In the genomic region with DNA sequence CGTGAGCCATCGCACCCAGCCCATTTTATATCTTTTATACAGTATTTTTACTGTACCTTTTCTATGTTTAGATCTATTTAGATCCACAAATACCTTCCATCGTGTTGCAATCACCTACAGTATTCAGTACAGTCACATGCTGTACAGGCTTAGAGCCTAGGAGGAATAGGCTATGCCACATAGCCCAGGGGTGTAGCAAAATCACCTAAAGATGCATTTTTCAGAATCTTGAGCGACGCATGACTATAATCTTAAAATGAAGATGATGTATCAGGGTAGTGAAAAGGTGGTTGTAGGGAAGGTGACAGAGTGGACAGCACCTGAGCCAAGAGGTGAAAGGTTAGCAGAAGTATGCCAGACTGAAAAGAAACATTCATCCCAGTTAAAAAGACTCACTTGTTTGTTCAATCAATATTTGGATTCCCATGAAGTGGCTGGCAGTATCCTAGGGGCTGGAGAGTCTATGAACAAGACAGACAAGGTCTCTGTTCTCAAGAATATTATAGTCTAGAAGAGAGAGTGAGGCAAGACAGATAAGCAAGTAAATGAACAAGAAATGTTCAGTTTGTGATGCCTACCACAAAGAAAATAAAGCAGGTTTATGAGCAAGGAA, we compare ENCODE assay signal across 1 cellular context.
TF ChIP-seq lines count a peak whose summit lies in the region.

No MANE protein-coding gene starts in this region.

TF ChIP-seq in HepG2, 621 proteins besides CTCF, POLR2A, EP300 and RAD21 (continued from another document and continues in another):
- TF ChIP-seq, protein P1, sequence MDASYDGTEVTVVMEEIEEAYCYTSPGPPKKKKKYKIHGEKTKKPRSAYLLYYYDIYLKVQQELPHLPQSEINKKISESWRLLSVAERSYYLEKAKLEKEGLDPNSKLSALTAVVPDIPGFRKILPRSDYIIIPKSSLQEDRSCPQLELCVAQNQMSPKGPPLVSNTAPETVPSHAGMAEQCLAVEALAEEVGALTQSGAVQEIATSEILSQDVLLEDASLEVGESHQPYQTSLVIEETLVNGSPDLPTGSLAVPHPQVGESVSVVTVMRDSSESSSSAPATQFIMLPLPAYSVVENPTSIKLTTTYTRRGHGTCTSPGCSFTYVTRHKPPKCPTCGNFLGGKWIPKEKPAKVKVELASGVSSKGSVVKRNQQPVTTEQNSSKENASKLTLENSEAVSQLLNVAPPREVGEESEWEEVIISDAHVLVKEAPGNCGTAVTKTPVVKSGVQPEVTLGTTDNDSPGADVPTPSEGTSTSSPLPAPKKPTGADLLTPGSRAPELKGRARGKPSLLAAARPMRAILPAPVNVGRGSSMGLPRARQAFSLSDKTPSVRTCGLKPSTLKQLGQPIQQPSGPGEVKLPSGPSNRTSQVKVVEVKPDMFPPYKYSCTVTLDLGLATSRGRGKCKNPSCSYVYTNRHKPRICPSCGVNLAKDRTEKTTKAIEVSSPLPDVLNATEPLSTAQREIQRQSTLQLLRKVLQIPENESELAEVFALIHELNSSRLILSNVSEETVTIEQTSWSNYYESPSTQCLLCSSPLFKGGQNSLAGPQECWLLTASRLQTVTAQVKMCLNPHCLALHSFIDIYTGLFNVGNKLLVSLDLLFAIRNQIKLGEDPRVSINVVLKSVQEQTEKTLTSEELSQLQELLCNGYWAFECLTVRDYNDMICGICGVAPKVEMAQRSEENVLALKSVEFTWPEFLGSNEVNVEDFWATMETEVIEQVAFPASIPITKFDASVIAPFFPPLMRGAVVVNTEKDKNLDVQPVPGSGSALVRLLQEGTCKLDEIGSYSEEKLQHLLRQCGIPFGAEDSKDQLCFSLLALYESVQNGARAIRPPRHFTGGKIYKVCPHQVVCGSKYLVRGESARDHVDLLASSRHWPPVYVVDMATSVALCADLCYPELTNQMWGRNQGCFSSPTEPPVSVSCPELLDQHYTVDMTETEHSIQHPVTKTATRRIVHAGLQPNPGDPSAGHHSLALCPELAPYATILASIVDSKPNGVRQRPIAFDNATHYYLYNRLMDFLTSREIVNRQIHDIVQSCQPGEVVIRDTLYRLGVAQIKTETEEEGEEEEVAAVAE (CRISPR knock-in tag; IDR thresholded peaks at IDR 0.05; ENCODE audit: borderline replicate concordance) = no peak
- TF ChIP-seq AFF4 (CRISPR knock-in tag; IDR thresholded peaks at IDR 0.05) (no peak), PHB2 (IDR thresholded peaks at IDR 0.05; ENCODE audit: partially characterized antibody) (no peak), CENPT (CRISPR knock-in tag; IDR thresholded peaks at IDR 0.05; ENCODE audit: low read depth) (no peak), PRDM4 (CRISPR knock-in tag; IDR thresholded peaks at IDR 0.05; ENCODE audit: borderline replicate concordance) (no peak), ZBTB37 (CRISPR knock-in tag; IDR thresholded peaks at IDR 0.05) (no peak), KDM5A (IDR thresholded peaks at IDR 0.05; ENCODE audit: borderline replicate concordance, low read length) (no peak), ZNF224 (CRISPR knock-in tag; IDR thresholded peaks at IDR 0.05) (no peak), ZSCAN9 (CRISPR knock-in tag; IDR thresholded peaks at IDR 0.05; ENCODE audit: borderline replicate concordance) (no peak), ARNTL (CRISPR knock-in tag; IDR thresholded peaks at IDR 0.05) (no peak), RFX3 (CRISPR knock-in tag; IDR thresholded peaks at IDR 0.05) (no peak), POLR2AphosphoS5 (IDR thresholded peaks at IDR 0.05; ENCODE audit: low read depth, low read length) (no peak), HIVEP1 (CRISPR knock-in tag; IDR thresholded peaks at IDR 0.05) (no peak), ISL2 (CRISPR knock-in tag; IDR thresholded peaks at IDR 0.05) (peak; percentile 78; the same call in 1 of the 2 replicates), GTF2F1 (IDR thresholded peaks at IDR 0.05; ENCODE audit: low read length) (no peak), MAFF (IDR thresholded peaks at IDR 0.05; ENCODE audit: low read depth, low read length) (no peak), JUNB (CRISPR knock-in tag; IDR thresholded peaks at IDR 0.05; ENCODE audit: borderline replicate concordance) (no peak), ZZZ3 (CRISPR knock-in tag; IDR thresholded peaks at IDR 0.05; ENCODE audit: borderline replicate concordance) (no peak), ZSCAN20 (CRISPR knock-in tag; IDR thresholded peaks at IDR 0.05; ENCODE audit: borderline replicate concordance) (no peak), CBX5 (CRISPR knock-in tag; IDR thresholded peaks at IDR 0.05; ENCODE audit: borderline replicate concordance) (no peak), REXO4 (CRISPR knock-in tag; IDR thresholded peaks at IDR 0.05; ENCODE audit: borderline replicate concordance) (no peak), ZNF703 (CRISPR knock-in tag; IDR thresholded peaks at IDR 0.05; ENCODE audit: borderline replicate concordance) (no peak), CBX2 (IDR thresholded peaks at IDR 0.05; ENCODE audit: low read depth, low read length) (no peak), CBX2 (CRISPR knock-in tag; IDR thresholded peaks at IDR 0.05; ENCODE audit: low read depth) (no peak)
- TF ChIP-seq, protein P2, sequence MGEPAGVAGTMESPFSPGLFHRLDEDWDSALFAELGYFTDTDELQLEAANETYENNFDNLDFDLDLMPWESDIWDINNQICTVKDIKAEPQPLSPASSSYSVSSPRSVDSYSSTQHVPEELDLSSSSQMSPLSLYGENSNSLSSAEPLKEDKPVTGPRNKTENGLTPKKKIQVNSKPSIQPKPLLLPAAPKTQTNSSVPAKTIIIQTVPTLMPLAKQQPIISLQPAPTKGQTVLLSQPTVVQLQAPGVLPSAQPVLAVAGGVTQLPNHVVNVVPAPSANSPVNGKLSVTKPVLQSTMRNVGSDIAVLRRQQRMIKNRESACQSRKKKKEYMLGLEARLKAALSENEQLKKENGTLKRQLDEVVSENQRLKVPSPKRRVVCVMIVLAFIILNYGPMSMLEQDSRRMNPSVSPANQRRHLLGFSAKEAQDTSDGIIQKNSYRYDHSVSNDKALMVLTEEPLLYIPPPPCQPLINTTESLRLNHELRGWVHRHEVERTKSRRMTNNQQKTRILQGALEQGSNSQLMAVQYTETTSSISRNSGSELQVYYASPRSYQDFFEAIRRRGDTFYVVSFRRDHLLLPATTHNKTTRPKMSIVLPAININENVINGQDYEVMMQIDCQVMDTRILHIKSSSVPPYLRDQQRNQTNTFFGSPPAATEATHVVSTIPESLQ (CRISPR knock-in tag; conservative IDR thresholded peaks at IDR 0.05) = no peak
- TF ChIP-seq, protein P3, sequence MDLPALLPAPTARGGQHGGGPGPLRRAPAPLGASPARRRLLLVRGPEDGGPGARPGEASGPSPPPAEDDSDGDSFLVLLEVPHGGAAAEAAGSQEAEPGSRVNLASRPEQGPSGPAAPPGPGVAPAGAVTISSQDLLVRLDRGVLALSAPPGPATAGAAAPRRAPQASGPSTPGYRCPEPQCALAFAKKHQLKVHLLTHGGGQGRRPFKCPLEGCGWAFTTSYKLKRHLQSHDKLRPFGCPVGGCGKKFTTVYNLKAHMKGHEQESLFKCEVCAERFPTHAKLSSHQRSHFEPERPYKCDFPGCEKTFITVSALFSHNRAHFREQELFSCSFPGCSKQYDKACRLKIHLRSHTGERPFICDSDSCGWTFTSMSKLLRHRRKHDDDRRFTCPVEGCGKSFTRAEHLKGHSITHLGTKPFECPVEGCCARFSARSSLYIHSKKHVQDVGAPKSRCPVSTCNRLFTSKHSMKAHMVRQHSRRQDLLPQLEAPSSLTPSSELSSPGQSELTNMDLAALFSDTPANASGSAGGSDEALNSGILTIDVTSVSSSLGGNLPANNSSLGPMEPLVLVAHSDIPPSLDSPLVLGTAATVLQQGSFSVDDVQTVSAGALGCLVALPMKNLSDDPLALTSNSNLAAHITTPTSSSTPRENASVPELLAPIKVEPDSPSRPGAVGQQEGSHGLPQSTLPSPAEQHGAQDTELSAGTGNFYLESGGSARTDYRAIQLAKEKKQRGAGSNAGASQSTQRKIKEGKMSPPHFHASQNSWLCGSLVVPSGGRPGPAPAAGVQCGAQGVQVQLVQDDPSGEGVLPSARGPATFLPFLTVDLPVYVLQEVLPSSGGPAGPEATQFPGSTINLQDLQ (CRISPR knock-in tag; IDR thresholded peaks at IDR 0.05) = no peak
- TF ChIP-seq, protein P4, sequence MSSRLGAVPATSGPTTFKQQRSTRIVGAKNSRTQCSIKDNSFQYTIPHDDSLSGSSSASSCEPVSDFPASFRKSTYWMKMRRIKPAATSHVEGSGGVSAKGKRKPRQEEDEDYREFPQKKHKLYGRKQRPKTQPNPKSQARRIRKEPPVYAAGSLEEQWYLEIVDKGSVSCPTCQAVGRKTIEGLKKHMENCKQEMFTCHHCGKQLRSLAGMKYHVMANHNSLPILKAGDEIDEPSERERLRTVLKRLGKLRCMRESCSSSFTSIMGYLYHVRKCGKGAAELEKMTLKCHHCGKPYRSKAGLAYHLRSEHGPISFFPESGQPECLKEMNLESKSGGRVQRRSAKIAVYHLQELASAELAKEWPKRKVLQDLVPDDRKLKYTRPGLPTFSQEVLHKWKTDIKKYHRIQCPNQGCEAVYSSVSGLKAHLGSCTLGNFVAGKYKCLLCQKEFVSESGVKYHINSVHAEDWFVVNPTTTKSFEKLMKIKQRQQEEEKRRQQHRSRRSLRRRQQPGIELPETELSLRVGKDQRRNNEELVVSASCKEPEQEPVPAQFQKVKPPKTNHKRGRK (CRISPR knock-in tag; IDR thresholded peaks at IDR 0.05) = no peak
- TF ChIP-seq, protein P5, sequence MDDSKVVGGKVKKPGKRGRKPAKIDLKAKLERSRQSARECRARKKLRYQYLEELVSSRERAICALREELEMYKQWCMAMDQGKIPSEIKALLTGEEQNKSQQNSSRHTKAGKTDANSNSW (CRISPR knock-in tag; IDR thresholded peaks at IDR 0.05; ENCODE audit: borderline replicate concordance) = no peak
- TF ChIP-seq, protein P6, sequence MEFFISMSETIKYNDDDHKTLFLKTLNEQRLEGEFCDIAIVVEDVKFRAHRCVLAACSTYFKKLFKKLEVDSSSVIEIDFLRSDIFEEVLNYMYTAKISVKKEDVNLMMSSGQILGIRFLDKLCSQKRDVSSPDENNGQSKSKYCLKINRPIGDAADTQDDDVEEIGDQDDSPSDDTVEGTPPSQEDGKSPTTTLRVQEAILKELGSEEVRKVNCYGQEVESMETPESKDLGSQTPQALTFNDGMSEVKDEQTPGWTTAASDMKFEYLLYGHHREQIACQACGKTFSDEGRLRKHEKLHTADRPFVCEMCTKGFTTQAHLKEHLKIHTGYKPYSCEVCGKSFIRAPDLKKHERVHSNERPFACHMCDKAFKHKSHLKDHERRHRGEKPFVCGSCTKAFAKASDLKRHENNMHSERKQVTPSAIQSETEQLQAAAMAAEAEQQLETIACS (CRISPR knock-in tag; IDR thresholded peaks at IDR 0.05) = no peak
